Comparison of ENCODE assay signal across 32 cellular contexts in genomic region chr7:3846738-3847137, GRCh38.
"Had no signal": no experiment of that assay in that cellular context is flagged by ENCODE, and none has a peak within 500 bp of the region (broad histone marks: within the 10 kb centered on the region; RNA-seq: fewer than 3 reads in every experiment).

No MANE protein-coding gene starts in this region.

- H3K4me1 Mint-ChIP-seq: immature natural killer cell; naive B cell; natural killer cell; neural progenitor cell; stimulated activated naive B cell treated with anti-CD40 and anti-IgM and Interleukin-4, amounts not matched to agents 10 μg/mL and 1 μg/mL and 100 μg/mL, for 72 hours had no signal

- ATAC-seq: left colon; left lung; lower lobe of right lung; natural killer cell; right cardiac atrium; sciatic nerve; stimulated activated naive B cell treated with anti-CD40 and anti-IgM and Interleukin-4, amounts not matched to agents 10 μg/mL and 1 μg/mL and 100 μg/mL, for 72 hours; stimulated activated naive CD8-positive, alpha-beta T cell treated with anti-CD3 and anti-CD28 coated beads, Interleukin-15, Interleukin-2, amounts not matched to agents 100 U/mL and 50 U/mL, for 24 hours; upper lobe of right lung had no signal

- FAIRE-seq: islet of Langerhans, kidney had no signal

- H3K4me2 ChIP-seq: neural progenitor cell had no signal

- H3K36me3 Mint-ChIP-seq: immature natural killer cell; naive B cell; natural killer cell; stimulated activated naive B cell treated with anti-CD40 and anti-IgM and Interleukin-4, amounts not matched to agents 10 μg/mL and 1 μg/mL and 100 μg/mL, for 72 hours had no signal

- H2AFZ ChIP-seq: neural progenitor cell had no signal

- H3K4me3 Mint-ChIP-seq: immature natural killer cell; naive B cell; natural killer cell; nephron progenitor cell; neural progenitor cell; stimulated activated naive B cell treated with anti-CD40 and anti-IgM and Interleukin-4, amounts not matched to agents 10 μg/mL and 1 μg/mL and 100 μg/mL, for 72 hours had no signal

- H3K27ac ChIP-seq: left lung, lower lobe of right lung, neural progenitor cell, neutrophil, ovary, prostate gland, skin epidermis, stomach, testis, thyroid gland, transverse colon, upper lobe of right lung, uterus had no signal

- H3K4me1 ChIP-seq: left lung, lower lobe of right lung, neural progenitor cell, prostate gland, stomach, testis, thyroid gland, transverse colon, upper lobe of right lung, uterus had no signal

- H3K4me3 ChIP-seq: left lung, lower lobe of right lung, neural progenitor cell, ovary, prostate gland, skin epidermis, stomach, testis, thyroid gland, transverse colon, upper lobe of right lung, uterus had no signal

- H3K27me3 ChIP-seq: left lung, neural progenitor cell, neutrophil, ovary, stomach, testis, thyroid gland, transverse colon, upper lobe of right lung, uterus had no signal

- H3K9me3 Mint-ChIP-seq: immature natural killer cell; natural killer cell; nephron progenitor cell; neural progenitor cell; stimulated activated naive B cell treated with anti-CD40 and anti-IgM and Interleukin-4, amounts not matched to agents 10 μg/mL and 1 μg/mL and 100 μg/mL, for 72 hours had no signal

- H3K36me3 ChIP-seq: left lung, lower lobe of right lung, neural progenitor cell, neutrophil, ovary, prostate gland, stomach, thyroid gland, transverse colon, upper lobe of right lung, uterus had no signal

- H3K27ac Mint-ChIP-seq: immature natural killer cell; natural killer cell; nephron progenitor cell; neural progenitor cell; stimulated activated naive B cell treated with anti-CD40 and anti-IgM and Interleukin-4, amounts not matched to agents 10 μg/mL and 1 μg/mL and 100 μg/mL, for 72 hours had no signal

- DNase-seq: hypothalamus; immature natural killer cell; kidney; left colon; left lung; lower lobe of right lung; mammary epithelial cell; mesenchymal stem cell; naive B cell; natural killer cell; nephron progenitor cell; occipital lobe; ovary; right cardiac atrium; stimulated activated CD4-positive, alpha-beta T cell treated with anti-CD3 and anti-CD28 coated beads, Interleukin-12 subunit alpha, Interleukin-12 subunit beta, amount 100 ng/mL, for 4 hours; stimulated activated CD4-positive, alpha-beta T cell treated with anti-CD3 and anti-CD28 coated beads, Interleukin-15, amount 100 ng/mL, for 24 hours; stimulated activated CD4-positive, alpha-beta T cell treated with anti-CD3 and anti-CD28 coated beads, Interleukin-2, amount 100 ng/mL, for 24 hours; stimulated activated CD4-positive, alpha-beta T cell treated with anti-CD3 and anti-CD28 coated beads, Interleukin-4, amount 100 ng/mL, for 1 hour; stimulated activated naive B cell treated with anti-CD40 and anti-IgM and Interleukin-4, amounts not matched to agents 10 μg/mL and 1 μg/mL and 100 μg/mL, for 72 hours; stimulated activated naive CD8-positive, alpha-beta T cell treated with anti-CD3 and anti-CD28 coated beads, Interleukin-15, Interleukin-2, amounts not matched to agents 100 U/mL and 50 U/mL, for 24 hours; stomach; testis; thyroid gland; transverse colon; upper lobe of right lung; uterus had no signal
